20 cellular contexts compared by ENCODE assay signal in the genomic region with DNA sequence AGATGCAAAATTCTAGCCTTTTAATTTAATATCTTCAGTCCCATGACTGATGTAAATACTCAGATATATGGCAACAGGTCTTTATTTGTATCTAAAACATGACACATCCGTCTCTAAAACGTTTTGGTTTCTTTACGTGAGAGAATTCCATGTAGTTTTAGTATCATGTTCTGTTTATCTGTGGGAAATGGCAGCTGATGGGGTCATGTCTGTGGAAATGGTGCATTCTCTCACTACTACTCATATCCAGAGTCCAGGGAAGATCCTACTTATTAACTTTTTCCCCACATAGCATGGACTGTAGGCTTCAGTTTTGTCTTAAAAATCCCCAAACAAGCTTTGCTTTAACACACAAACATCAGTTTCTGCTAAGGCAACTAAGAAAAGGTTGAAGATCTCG. TPM values are rescaled to one million over a fixed set of nuclear protein-coding genes. Genes with fewer than 3 reads are reported as not detected.
A peak's percentile ranks its signal among the peaks of the same experiment; 100 is the strongest.
DNase-seq lines count a peak whose midpoint lies in the region; ATAC-seq and TF ChIP-seq lines count a peak whose summit lies in the region.
"Had no signal": no experiment of that assay in that cellular context is flagged by ENCODE, and none has a peak within 500 bp of the region (broad histone marks: within the 10 kb centered on the region; RNA-seq: fewer than 3 reads in every experiment).

No MANE protein-coding gene starts in this region.

- intact Hi-C loops in body of pancreas (cut with DNase I), result no loop called here

- ATAC-seq in activated T-cell treated with anti-CD3 and anti-CD28 coated beads, Interleukin-2, amount 50 U/mL, for 72 hours (replicated peaks in 1 of 2), result no peak
- ATAC-seq in GM19023 (IDR thresholded peaks at IDR 0.05; ENCODE audit: unreplicated experiment) (no peak), HG03469 (IDR thresholded peaks at IDR 0.05; ENCODE audit: unreplicated experiment) (no peak), body of pancreas (no peak)
- ATAC-seq: activated CD8-positive, alpha-beta T cell treated with anti-CD3 and anti-CD28 coated beads, Interleukin-2, amount 10 ng/mL, durations not matched to agents 7 days and 5 days had no signal

- no peaks in the 10 kb centered on the region for H3K27me3 ChIP-seq in brain microvascular endothelial cell (replicated peaks)
- H3K27me3 ChIP-seq in body of pancreas, result no peaks in the 10 kb centered on the region
- H3K27me3 ChIP-seq: breast epithelium, pancreas had no signal

- H3K27ac Mint-ChIP-seq in activated T-cell treated with anti-CD3 and anti-CD28 coated beads, Interleukin-2, amount 50 U/mL, for 72 hours, result peak overlapping the region; percentile 1
- H3K27ac Mint-ChIP-seq: activated CD8-positive, alpha-beta T cell treated with anti-CD3 and anti-CD28 coated beads, Interleukin-2, amount 10 ng/mL, durations not matched to agents 7 days and 5 days had no signal

- H3K27ac ChIP-seq in brain microvascular endothelial cell (peak overlapping the region; percentile 94), body of pancreas (no peak overlapping the region)
- H3K27ac ChIP-seq: breast epithelium, pancreas, PC-9 had no signal

- H3K4me1 ChIP-seq in body of pancreas, result no peaks in the 10 kb centered on the region
- H3K4me1 ChIP-seq: breast epithelium, pancreas had no signal

- no peak for DNase-seq in activated T-cell treated with anti-CD3 and anti-CD28 coated beads, Interleukin-2, amount 50 U/mL, for 72 hours
- no peak for DNase-seq in activated T-cell treated with anti-CD3 and anti-CD28 coated beads, Interleukin-2, amount 50 U/mL, for 1 hour
- DNase-seq in brain microvascular endothelial cell, result peak; percentile 91
- peak; percentile 42 for DNase-seq in kidney tubule cell (ENCODE audit: low spot score)
- no peak for DNase-seq in RPMI8226
- DNase-seq in body of pancreas, result no peak
- DNase-seq: 8988T; activated CD8-positive, alpha-beta T cell treated with anti-CD3 and anti-CD28 coated beads, Interleukin-2, amount 10 ng/mL, durations not matched to agents 7 days and 5 days; activated effector memory CD4-positive, alpha-beta T cell treated with anti-CD3 and anti-CD28 coated beads, Interleukin-2, amount 50 U/mL, for 16 hours; effector CD4-positive, alpha-beta T cell; foreskin melanocyte; midbrain; NCI-H187 treated with DMSO at 0.1 percent for 48 hours; NCI-H524; pancreas; PC-9; stimulated activated CD4-positive, alpha-beta T cell treated with anti-CD3 and anti-CD28 coated beads, Interleukin-12 subunit alpha, Interleukin-12 subunit beta, amount 100 ng/mL, for 4 hours had no signal

- H3K9me3 ChIP-seq in body of pancreas, result no peaks in the 10 kb centered on the region
- H3K9me3 ChIP-seq: breast epithelium, pancreas had no signal

- no peak overlapping the region for H3K4me3 Mint-ChIP-seq in activated T-cell treated with anti-CD3 and anti-CD28 coated beads, Interleukin-2, amount 50 U/mL, for 72 hours
- H3K4me3 Mint-ChIP-seq: activated CD8-positive, alpha-beta T cell treated with anti-CD3 and anti-CD28 coated beads, Interleukin-2, amount 10 ng/mL, durations not matched to agents 7 days and 5 days had no signal

- no peak for TF ChIP-seq POLR2A in body of pancreas (IDR thresholded peaks at IDR 0.05)

- H3K36me3 ChIP-seq in brain microvascular endothelial cell (replicated peaks), result peaks cover 8% of the 10 kb centered on the region
- no peaks in the 10 kb centered on the region for H3K36me3 ChIP-seq in body of pancreas (replicated peaks in 1 of 2; ENCODE audit: insufficient read depth in 1 of 2, low read depth in 2 of 2)
- H3K36me3 ChIP-seq: breast epithelium had no signal

- no peak for TF ChIP-seq CTCF in brain microvascular endothelial cell (IDR thresholded peaks at IDR 0.05; ENCODE audit: low read depth, low read length, missing control alignments)
- TF ChIP-seq CTCF in body of pancreas (IDR thresholded peaks at IDR 0.05), result no peak

- peaks cover 2 to 3% of the 10 kb centered on the region in 2 donors for H3K36me3 Mint-ChIP-seq in activated T-cell treated with anti-CD3 and anti-CD28 coated beads, Interleukin-2, amount 50 U/mL, for 72 hours (ENCODE audit: insufficient read depth in 2 of 2)

- 74 to 75% methylated on average over 4 of the region's 4 CpGs for WGBS in body of pancreas, 2 donors

- in situ Hi-C loops in brain microvascular endothelial cell (cut with HindIII; ENCODE audit: low pct_ligation_motif_present, low sequenced_read_pairs), result no loop called here

- H3K4me3 ChIP-seq in brain microvascular endothelial cell (ENCODE audit: low read depth, low read length) (no peak overlapping the region), body of pancreas (no peak overlapping the region)
- H3K4me3 ChIP-seq: breast epithelium, pancreas, PC-9 had no signal

- peaks cover 17% of the 10 kb centered on the region for H3K4me1 Mint-ChIP-seq in activated T-cell treated with anti-CD3 and anti-CD28 coated beads, Interleukin-2, amount 50 U/mL, for 72 hours (ENCODE audit: low read depth)

- H3K9me3 Mint-ChIP-seq in activated T-cell treated with anti-CD3 and anti-CD28 coated beads, Interleukin-2, amount 50 U/mL, for 72 hours, result no peaks in the 10 kb centered on the region

- H3K27me3 Mint-ChIP-seq in activated T-cell treated with anti-CD3 and anti-CD28 coated beads, Interleukin-2, amount 50 U/mL, for 72 hours (ENCODE audit: low read depth), result no peaks in the 10 kb centered on the region

RNA-seq across cellular contexts. Expression of a gene that starts 53.8 kb away (rescaled TPM):
- 10 to 100 TPM; 18.4 to 20.6 TPM for total RNA-seq in activated T-cell treated with anti-CD3 and anti-CD28 coated beads, Interleukin-2, amount 50 U/mL, for 72 hours
- total RNA-seq in body of pancreas, result 10 to 100 TPM in 1 of 2 donors, 1 to 10 TPM in 1; 4.9 to 11.7 TPM

Comparison
In these comparisons a context has a peak if more than half of its experiments do, and no peak if none do; other contexts are left out.
1. DNase-seq: peak in brain microvascular endothelial cell (single experiment) and kidney tubule cell (single experiment); none in activated T-cell treated with anti-CD3 and anti-CD28 coated beads, Interleukin-2, amount 50 U/mL, for 72 hours (0 of 2), activated T-cell treated with anti-CD3 and anti-CD28 coated beads, Interleukin-2, amount 50 U/mL, for 1 hour (single experiment), RPMI8226 (single experiment) and body of pancreas (0 of 4).